In the genomic region with DNA sequence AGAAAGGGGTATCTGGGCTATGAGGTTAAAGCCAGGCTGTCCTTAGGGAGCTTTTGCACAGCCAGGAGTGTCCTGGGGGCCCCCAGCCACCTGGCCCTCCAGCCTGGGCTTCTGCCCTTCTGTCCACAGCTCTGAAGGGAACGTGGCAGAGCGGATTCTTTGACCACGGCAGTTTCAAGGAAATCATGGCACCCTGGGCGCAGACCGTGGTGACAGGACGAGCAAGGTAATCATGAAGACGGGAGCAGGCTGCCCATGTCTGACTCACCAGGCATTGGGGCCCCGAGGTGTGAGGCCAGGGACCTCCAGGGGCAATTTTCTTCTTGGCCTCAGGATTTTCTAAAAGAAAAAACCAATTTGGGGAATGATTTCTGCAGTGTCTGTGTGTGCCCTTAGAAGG, we compare ENCODE assay signal across 24 cellular contexts. TPM values are rescaled to one million over a fixed set of nuclear protein-coding genes. Genes with fewer than 3 reads are reported as not detected.
DNase-seq lines count a peak whose midpoint lies in the region; ATAC-seq, FAIRE-seq and TF ChIP-seq lines count a peak whose summit lies in the region.
"Had no signal": no experiment of that assay in that cellular context is flagged by ENCODE, and none has a peak within 500 bp of the region (broad histone marks: within the 10 kb centered on the region; RNA-seq: fewer than 3 reads in every experiment).

No MANE protein-coding gene starts in this region.

- no peak for TF ChIP-seq EP300 in tibial nerve (IDR thresholded peaks at IDR 0.05)

- TF ChIP-seq CTCF in astrocyte (IDR thresholded peaks at IDR 0.05; ENCODE audit: insufficient read depth, low read depth, low read length) (no peak), neural progenitor cell (IDR thresholded peaks at IDR 0.05) (no peak), gastrocnemius medialis (IDR thresholded peaks at IDR 0.05 in 4 of 5, conservative IDR thresholded peaks at IDR 0.05 in 1 of 5) (no peak), tibial nerve (IDR thresholded peaks at IDR 0.05) (no peak)

- H3K27me3 ChIP-seq in astrocyte (ENCODE audit: insufficient read depth, low read length) (no peaks in the 10 kb centered on the region), neural progenitor cell (no peaks in the 10 kb centered on the region), gastrocnemius medialis (no peaks in the 10 kb centered on the region), tibial nerve (no peaks in the 10 kb centered on the region)
- H3K27me3 ChIP-seq: BLaER1 treated with 17β-estradiol and CSF1 and Interleukin-3, amounts not matched to agents 10 nM and 100 nM had no signal

- H3K4me1 ChIP-seq in astrocyte (ENCODE audit: insufficient read depth, low read length), result no peaks in the 10 kb centered on the region
- no peaks in the 10 kb centered on the region for H3K4me1 ChIP-seq in neural progenitor cell
- peaks cover 13 to 28% of the 10 kb centered on the region in 2 donors for H3K4me1 ChIP-seq in gastrocnemius medialis
- H3K4me1 ChIP-seq in tibial nerve, result no peaks in the 10 kb centered on the region
- H3K4me1 ChIP-seq: A549; BLaER1 treated with 17β-estradiol and CSF1 and Interleukin-3, amounts not matched to agents 10 nM and 100 nM; Caco-2 had no signal

- DNase-seq in astrocyte (ENCODE audit: low read depth) (no peak), neural progenitor cell (ENCODE audit: low spot score) (no peak), posterior vena cava (ENCODE audit: low spot score) (peak; percentile 66), gastrocnemius medialis (no peak), tibial nerve (ENCODE audit: low spot score in 2 of 2) (no peak), NOMO-1 treated with DMSO at 0.1 percent for 48 hours (lab: John Stamatoyannopoulos, UW; ENCODE audit: unreplicated experiment) (no peak)
- DNase-seq: AML-193; Calu3; CD4-positive, alpha-beta T cell; CD8-positive, alpha-beta T cell; DMS79 treated with DMSO at 0.1 percent for 48 hours; GF-D8 had no signal

- H3K27ac ChIP-seq in astrocyte (ENCODE audit: low read depth, low read length) (no peak overlapping the region), neural progenitor cell (no peak overlapping the region), gastrocnemius medialis (peak overlapping the region in 3 of 4 donors; percentile 3 to 18 (median 9)), tibial nerve (no peak overlapping the region)
- H3K27ac ChIP-seq: 22Rv1; A549; BLaER1 treated with 17β-estradiol and CSF1 and Interleukin-3, amounts not matched to agents 10 nM and 100 nM; C4-2B had no signal

- TF ChIP-seq POLR2A in gastrocnemius medialis (IDR thresholded peaks at IDR 0.05) (no peak), tibial nerve (IDR thresholded peaks at IDR 0.05) (no peak)

- FAIRE-seq in astrocyte (lab: Jason Lieb, UNC), result no peak
- FAIRE-seq: A549, D721Med, G401.6, GM12891, GM19239 had no signal

- no peaks in the 10 kb centered on the region for H3K4me1 Mint-ChIP-seq in astrocyte (ENCODE audit: low read depth, unreplicated experiment)
- H3K4me1 Mint-ChIP-seq in neural progenitor cell, result no peaks in the 10 kb centered on the region
- H3K4me1 Mint-ChIP-seq: B cell had no signal

- H3K9me3 ChIP-seq in astrocyte (ENCODE audit: insufficient read depth, low read depth, low read length), result no peaks in the 10 kb centered on the region
- H3K9me3 ChIP-seq in neural progenitor cell (ENCODE audit: low read depth), result no peaks in the 10 kb centered on the region
- no peaks in the 10 kb centered on the region for H3K9me3 ChIP-seq in gastrocnemius medialis
- peaks cover 0 to 16% (median 1%) of the 10 kb centered on the region in 4 donors for H3K9me3 ChIP-seq in tibial nerve
- H3K9me3 ChIP-seq: Caco-2 had no signal

- no peak overlapping the region for H3K4me3 ChIP-seq in astrocyte (ENCODE audit: insufficient read depth, low read depth, low read length)
- no peak overlapping the region for H3K4me3 ChIP-seq in neural progenitor cell
- H3K4me3 ChIP-seq in gastrocnemius medialis, result no peak overlapping the region
- no peak overlapping the region for H3K4me3 ChIP-seq in tibial nerve
- H3K4me3 ChIP-seq: A549; BLaER1 treated with 17β-estradiol and CSF1 and Interleukin-3, amounts not matched to agents 10 nM and 100 nM had no signal

- ATAC-seq in gastrocnemius medialis (no peak), HG03354 (IDR thresholded peaks at IDR 0.05; ENCODE audit: poor library complexity, severe bottlenecking, unreplicated experiment) (no peak)
- ATAC-seq: CD8-positive, alpha-beta T cell had no signal

- peak overlapping the region; percentile 69 for H3K27ac Mint-ChIP-seq in astrocyte (ENCODE audit: unreplicated experiment)
- H3K27ac Mint-ChIP-seq in neural progenitor cell, result peak overlapping the region; percentile 36
- H3K27ac Mint-ChIP-seq: B cell; CD4-positive, alpha-beta T cell; CD8-positive, alpha-beta T cell had no signal

- no peak overlapping the region for H3K4me2 ChIP-seq in astrocyte (ENCODE audit: low read length)
- no peak overlapping the region for H3K4me2 ChIP-seq in neural progenitor cell
- H3K4me2 ChIP-seq: A549; BLaER1 treated with 17β-estradiol and CSF1 and Interleukin-3, amounts not matched to agents 10 nM and 100 nM had no signal

- H3K4me3 Mint-ChIP-seq in astrocyte (ENCODE audit: unreplicated experiment) (no peak overlapping the region), neural progenitor cell (no peak overlapping the region)
- H3K4me3 Mint-ChIP-seq: B cell; CD4-positive, alpha-beta T cell; CD8-positive, alpha-beta T cell had no signal

- 79 to 93% methylated on average over 8 of the region's 8 CpGs for WGBS in tibial nerve, 2 donors

- H3K27me3 Mint-ChIP-seq in astrocyte (ENCODE audit: low read depth, unreplicated experiment) (peaks cover 10% of the 10 kb centered on the region), neural progenitor cell (ENCODE audit: insufficient read depth, low read depth) (no peaks in the 10 kb centered on the region)
- H3K27me3 Mint-ChIP-seq: B cell; CD4-positive, alpha-beta T cell had no signal

- H4K20me1 ChIP-seq in astrocyte (ENCODE audit: insufficient read depth, low read length) (no peaks in the 10 kb centered on the region), neural progenitor cell (ENCODE audit: low read depth) (no peaks in the 10 kb centered on the region)

- H3K9ac ChIP-seq in astrocyte (ENCODE audit: low read length), result no peak overlapping the region
- H3K9ac ChIP-seq in neural progenitor cell, result no peak overlapping the region
- H3K9ac ChIP-seq: BLaER1 treated with 17β-estradiol and CSF1 and Interleukin-3, amounts not matched to agents 10 nM and 100 nM had no signal

- intact Hi-C loops in posterior vena cava (cut with DNase I) (no loop called here), gastrocnemius medialis (cut with DNase I; ENCODE audit: low total_unique reads) (no loop called here)

- no peaks in the 10 kb centered on the region for H3F3A ChIP-seq in neural progenitor cell (ENCODE audit: low read depth)

- H3K36me3 ChIP-seq in astrocyte (ENCODE audit: insufficient read depth, low read length), result no peaks in the 10 kb centered on the region
- H3K36me3 ChIP-seq in neural progenitor cell, result no peaks in the 10 kb centered on the region
- H3K36me3 ChIP-seq in gastrocnemius medialis, result peaks cover 18 to 94% of the 10 kb centered on the region in 2 donors
- H3K36me3 ChIP-seq in tibial nerve, result peaks cover 0 to 100% (median 4%) of the 10 kb centered on the region in 3 donors

- H3K79me2 ChIP-seq in astrocyte (ENCODE audit: insufficient read depth, low read length), result no peaks in the 10 kb centered on the region
- no peaks in the 10 kb centered on the region for H3K79me2 ChIP-seq in neural progenitor cell (ENCODE audit: low read depth)

- in situ Hi-C loops in gastrocnemius medialis (cut with MboI; ENCODE audit: low sequenced_read_pairs in 4 of 4), result loop anchor here in 2 of 4 donors (25.0 kb wide), 1 partner anchor 131 kb away; no protein-coding TSS in a partner anchor

- no peak overlapping the region for H2AFZ ChIP-seq in astrocyte (ENCODE audit: low read depth, low read length)
- H2AFZ ChIP-seq in neural progenitor cell (replicated peaks), result no peak overlapping the region

- H3K9me3 Mint-ChIP-seq in astrocyte (ENCODE audit: unreplicated experiment) (peaks cover 17% of the 10 kb centered on the region), neural progenitor cell (peaks cover 10% of the 10 kb centered on the region)

- H3K36me3 Mint-ChIP-seq in astrocyte (ENCODE audit: low read depth, unreplicated experiment), result peaks cover 3% of the 10 kb centered on the region
- H3K36me3 Mint-ChIP-seq in neural progenitor cell, result peaks cover 20% of the 10 kb centered on the region

RNA-seq across cellular contexts. Expression of a gene that starts 53.1 kb away (rescaled TPM):
- total RNA-seq in astrocyte (not detected in 2 replicates), neural progenitor cell (ENCODE audit: low replicate concordance) (0.25 TPM in 1 of 2 replicates, not detected in the other), posterior vena cava (not detected), gastrocnemius medialis (not detected), tibial nerve (not detected)
- total RNA-seq: A172; B cell; Calu3; CD4-positive, alpha-beta T cell; CD8-positive, alpha-beta T cell had no signal

Comparison
In these comparisons a context has a peak if more than half of its experiments do, and no peak if none do; other contexts are left out.
1. H3K27ac ChIP-seq: peak in gastrocnemius medialis (3 of 4); none in astrocyte (single experiment), neural progenitor cell (single experiment) and tibial nerve (0 of 4).